In genomic region chr2:239268082-239268481, GRCh38 we compare ENCODE assay signal across 8 cellular contexts.
DNase-seq lines count a peak whose midpoint lies in the region; ATAC-seq and TF ChIP-seq lines count a peak whose summit lies in the region.

No MANE protein-coding gene starts in this region.

- intact Hi-C loops in Calu3 (cut with micrococcal nuclease; ENCODE audit: unreplicated experiment) (loop anchor here (10.0 kb wide), 1 partner anchor 127 kb away; no protein-coding TSS in a partner anchor), heart right ventricle (cut with DNase I) (loop anchor here in 1 of 10 donors (5.0 kb wide), 1 partner anchor 129 kb away; no protein-coding TSS in a partner anchor), psoas muscle (cut with DNase I) (no loop called here)

- H3K27me3 ChIP-seq in heart right ventricle (no peaks in the 10 kb centered on the region), psoas muscle (ENCODE audit: insufficient read depth in 3 of 3, low read length in 2 of 3) (no peaks in the 10 kb centered on the region)

- 40 to 42% methylated on average over 6 of the region's 6 CpGs for WGBS in heart right ventricle, 2 donors
- 20 to 31% (median 21%) methylated on average over 6 of the region's 6 CpGs for WGBS in psoas muscle, 3 donors

- DNase-seq in Calu3 = peak; percentile 43
- no peak for DNase-seq in T-helper 17 cell
- DNase-seq in heart right ventricle = peak in 1 of 2 donors; percentile 72
- DNase-seq in psoas muscle = peak; percentile 73 to 81
- no peak for DNase-seq in COLO668 (lab: John Stamatoyannopoulos, UW; ENCODE audit: unreplicated experiment)
- DNase-seq in SK-N-DZ (ENCODE audit: low spot score) = no peak

- BruUV-seq in Calu3 (replicated peaks; lab: Mats Ljungman, UMichigan) = no TSS peak

- TF ChIP-seq CTCF in Calu3 (IDR thresholded peaks at IDR 0.05; ENCODE audit: unreplicated experiment) = no peak
- TF ChIP-seq CTCF in heart right ventricle (IDR thresholded peaks at IDR 0.05) = no peak
- TF ChIP-seq CTCF in psoas muscle (IDR thresholded peaks at IDR 0.05) = no peak

- H3K4me3 Mint-ChIP-seq in Calu3 (ENCODE audit: low read depth, unreplicated experiment) = peak overlapping the region; percentile 12
- H3K4me3 Mint-ChIP-seq in T-helper 17 cell = peak overlapping the region; percentile 45

- H3K4me3 ChIP-seq in heart right ventricle = no peak overlapping the region
- H3K4me3 ChIP-seq in psoas muscle = peak overlapping the region; percentile 28

- H3K36me3 Mint-ChIP-seq in Calu3 (ENCODE audit: insufficient read depth, unreplicated experiment) = peaks cover 5% of the 10 kb centered on the region
- H3K36me3 Mint-ChIP-seq in T-helper 17 cell (ENCODE audit: low read depth) = no peaks in the 10 kb centered on the region

- peaks cover 43% of the 10 kb centered on the region for H3K4me1 Mint-ChIP-seq in Calu3 (ENCODE audit: low read depth, unreplicated experiment)
- peaks cover 61% of the 10 kb centered on the region for H3K4me1 Mint-ChIP-seq in T-helper 17 cell

- no peaks in the 10 kb centered on the region for H3K36me3 ChIP-seq in heart right ventricle
- H3K36me3 ChIP-seq in psoas muscle (ENCODE audit: insufficient read depth in 1 of 2, low read depth in 1 of 2) = peaks cover 0 to 3% of the 10 kb centered on the region in 2 donors

- no peaks in the 10 kb centered on the region for H3K9me3 ChIP-seq in T-helper 17 cell (ENCODE audit: control insufficient read depth, low read length, poor library complexity, severe bottlenecking)
- no peaks in the 10 kb centered on the region for H3K9me3 ChIP-seq in heart right ventricle
- H3K9me3 ChIP-seq in psoas muscle = no peaks in the 10 kb centered on the region

- CTCF ChIA-PET in Calu3 (lab: Charles Lee) = interaction anchor here (1.4 kb wide), 1 partner anchor 21 kb away, joined by 4 read pairs; no protein-coding TSS in a partner anchor

- H3K9me3 Mint-ChIP-seq in Calu3 (ENCODE audit: low read depth, unreplicated experiment) = no peaks in the 10 kb centered on the region

- no peaks in the 10 kb centered on the region for H3K27me3 Mint-ChIP-seq in Calu3 (ENCODE audit: unreplicated experiment)
- no peaks in the 10 kb centered on the region for H3K27me3 Mint-ChIP-seq in T-helper 17 cell

- H3K27ac ChIP-seq in heart right ventricle (peak overlapping the region in 8 of 10 donors; percentile 69 to 96 (median 77)), psoas muscle (peak overlapping the region; percentile 86)

- ATAC-seq in T-helper 17 cell (no peak), heart right ventricle (peak; percentile 47 to 73 (median 65)), psoas muscle (peak; percentile 68 to 74 (median 70)), HG03521 (IDR thresholded peaks at IDR 0.05; ENCODE audit: unreplicated experiment) (no peak), HG03460 (IDR thresholded peaks at IDR 0.05; ENCODE audit: unreplicated experiment) (no peak)

- H3K27ac Mint-ChIP-seq in Calu3 (ENCODE audit: unreplicated experiment) (peak overlapping the region; percentile 50), T-helper 17 cell (peak overlapping the region; percentile 97)

- peaks cover 43 to 92% (median 62%) of the 10 kb centered on the region in 9 donors for H3K4me1 ChIP-seq in heart right ventricle
- peaks cover 97% of the 10 kb centered on the region for H3K4me1 ChIP-seq in psoas muscle

Comparison
In these comparisons a context has a peak if more than half of its experiments do, and no peak if none do; other contexts are left out.
1. DNase-seq: peak in Calu3 (single experiment) and psoas muscle (2 of 2); none in T-helper 17 cell (0 of 3), COLO668 (single experiment) and SK-N-DZ (single experiment).
2. ATAC-seq: peak in heart right ventricle (8 of 8) and psoas muscle (4 of 4); none in T-helper 17 cell (single experiment), HG03521 (single experiment) and HG03460 (single experiment).